Comparison of ENCODE assay signal across 1 cellular context in the genomic region with DNA sequence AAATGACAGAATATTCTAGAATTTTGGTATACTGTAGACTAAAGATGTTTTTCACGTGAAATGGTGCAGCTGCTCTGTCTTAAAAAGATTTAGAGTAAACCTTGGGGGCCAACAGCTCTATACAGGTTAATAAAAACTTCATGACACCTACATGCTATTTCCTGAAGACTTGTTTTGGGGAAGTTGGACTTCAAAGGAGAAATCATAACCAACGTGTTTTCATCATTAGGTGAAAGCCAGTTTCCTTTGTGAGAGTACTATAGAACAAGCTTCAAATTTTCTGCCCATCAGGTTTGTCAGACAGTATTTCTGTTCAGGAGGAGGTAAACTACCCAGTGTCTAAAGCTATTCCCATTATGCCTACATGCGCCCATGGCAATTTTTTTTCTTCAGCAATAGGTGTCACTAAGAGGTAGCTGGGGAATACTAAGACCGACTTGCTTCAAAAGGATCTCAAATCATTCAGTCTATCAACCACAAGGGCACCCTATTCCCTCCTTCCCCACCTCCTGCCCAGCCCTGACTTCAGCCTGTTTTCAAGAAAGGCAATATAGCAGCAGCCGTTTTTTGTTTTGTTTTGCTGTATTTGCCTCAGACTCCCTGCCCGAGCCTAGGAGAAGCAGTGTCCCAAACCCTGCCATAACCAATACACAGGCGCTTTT.
TF ChIP-seq lines count a peak whose summit lies in the region.

No MANE protein-coding gene starts in this region.

TF ChIP-seq in HCT116, 20 proteins besides CTCF, POLR2A, EP300 and RAD21 (continued from another document):
- TF ChIP-seq, protein P1, sequence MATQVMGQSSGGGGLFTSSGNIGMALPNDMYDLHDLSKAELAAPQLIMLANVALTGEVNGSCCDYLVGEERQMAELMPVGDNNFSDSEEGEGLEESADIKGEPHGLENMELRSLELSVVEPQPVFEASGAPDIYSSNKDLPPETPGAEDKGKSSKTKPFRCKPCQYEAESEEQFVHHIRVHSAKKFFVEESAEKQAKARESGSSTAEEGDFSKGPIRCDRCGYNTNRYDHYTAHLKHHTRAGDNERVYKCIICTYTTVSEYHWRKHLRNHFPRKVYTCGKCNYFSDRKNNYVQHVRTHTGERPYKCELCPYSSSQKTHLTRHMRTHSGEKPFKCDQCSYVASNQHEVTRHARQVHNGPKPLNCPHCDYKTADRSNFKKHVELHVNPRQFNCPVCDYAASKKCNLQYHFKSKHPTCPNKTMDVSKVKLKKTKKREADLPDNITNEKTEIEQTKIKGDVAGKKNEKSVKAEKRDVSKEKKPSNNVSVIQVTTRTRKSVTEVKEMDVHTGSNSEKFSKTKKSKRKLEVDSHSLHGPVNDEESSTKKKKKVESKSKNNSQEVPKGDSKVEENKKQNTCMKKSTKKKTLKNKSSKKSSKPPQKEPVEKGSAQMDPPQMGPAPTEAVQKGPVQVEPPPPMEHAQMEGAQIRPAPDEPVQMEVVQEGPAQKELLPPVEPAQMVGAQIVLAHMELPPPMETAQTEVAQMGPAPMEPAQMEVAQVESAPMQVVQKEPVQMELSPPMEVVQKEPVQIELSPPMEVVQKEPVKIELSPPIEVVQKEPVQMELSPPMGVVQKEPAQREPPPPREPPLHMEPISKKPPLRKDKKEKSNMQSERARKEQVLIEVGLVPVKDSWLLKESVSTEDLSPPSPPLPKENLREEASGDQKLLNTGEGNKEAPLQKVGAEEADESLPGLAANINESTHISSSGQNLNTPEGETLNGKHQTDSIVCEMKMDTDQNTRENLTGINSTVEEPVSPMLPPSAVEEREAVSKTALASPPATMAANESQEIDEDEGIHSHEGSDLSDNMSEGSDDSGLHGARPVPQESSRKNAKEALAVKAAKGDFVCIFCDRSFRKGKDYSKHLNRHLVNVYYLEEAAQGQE (IDR thresholded peaks at IDR 0.05; ENCODE audit: low read depth), result no peak
- TF ChIP-seq CEBPB (IDR thresholded peaks at IDR 0.05; ENCODE audit: low read depth) (no peak), EZH2 (IDR thresholded peaks at IDR 0.05) (no peak), SP1 (IDR thresholded peaks at IDR 0.05; ENCODE audit: low read depth) (no peak), ELF1 (IDR thresholded peaks at IDR 0.05; ENCODE audit: borderline replicate concordance, low read depth) (no peak), ZNF274 (IDR thresholded peaks at IDR 0.05; ENCODE audit: low read depth, low read length) (no peak), CBX3 (IDR thresholded peaks at IDR 0.05; ENCODE audit: low read depth) (no peak), JUND (IDR thresholded peaks at IDR 0.05) (no peak), YY1 (IDR thresholded peaks at IDR 0.05; ENCODE audit: extremely low read depth, insufficient replicate concordance, low read depth, low read length) (no peak)
- TF ChIP-seq, protein P2, sequence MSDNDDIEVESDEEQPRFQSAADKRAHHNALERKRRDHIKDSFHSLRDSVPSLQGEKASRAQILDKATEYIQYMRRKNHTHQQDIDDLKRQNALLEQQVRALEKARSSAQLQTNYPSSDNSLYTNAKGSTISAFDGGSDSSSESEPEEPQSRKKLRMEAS (IDR thresholded peaks at IDR 0.05), result no peak
